Comparison of ENCODE assay signal across 8 cellular contexts in genomic region chr10:86710987-86711236, GRCh38. TPM values are rescaled to one million over a fixed set of nuclear protein-coding genes. Genes with fewer than 3 reads are reported as not detected.
DNase-seq lines count a peak whose midpoint lies in the region; ATAC-seq and TF ChIP-seq lines count a peak whose summit lies in the region.

No MANE protein-coding gene starts in this region.

- POLR2A ChIA-PET in activated naive CD8-positive, alpha-beta T cell treated with anti-CD3 and anti-CD28 coated beads, Interleukin-2, amount 10 ng/mL, durations not matched to agents 7 days and 5 days (lab: Charles Lee): interaction anchor here (1.1 to 2.1 kb wide), 6 partner anchors 10 to 169 kb away, joined by 3 to 11 read pairs (median 5); partner anchors contain the start of gene BMPR1A

- H3K27me3 ChIP-seq in H9 (ENCODE audit: insufficient read depth, low read length) (no peaks in the 10 kb centered on the region), mesendoderm (ENCODE audit: insufficient read depth, low read length, poor library complexity) (no peaks in the 10 kb centered on the region)

- H3K9ac ChIP-seq in H9 (ENCODE audit: extremely low read depth, insufficient read length, low read length) (no peak overlapping the region), mesendoderm (ENCODE audit: low read length) (peak overlapping the region; percentile 62)

- H4K20me1 ChIP-seq in H9 (ENCODE audit: control insufficient read depth, insufficient read depth, insufficient read length): no peaks in the 10 kb centered on the region

- H4K91ac ChIP-seq in H9 (ENCODE audit: insufficient read length, low read depth, low read length): no peak overlapping the region

- no peak overlapping the region for H2BK15ac ChIP-seq in H9 (ENCODE audit: low read depth, low read length)
- H2BK15ac ChIP-seq in mesendoderm (replicated peaks; ENCODE audit: low read depth): no peak overlapping the region

- TF ChIP-seq CTCF in 22Rv1 (IDR thresholded peaks at IDR 0.05) (no peak), H9 (conservative IDR thresholded peaks at IDR 0.05) (no peak)

- H3K36me3 ChIP-seq in mesendoderm (ENCODE audit: control insufficient read depth, insufficient read depth, low read length): no peaks in the 10 kb centered on the region

- ATAC-seq in activated naive CD8-positive, alpha-beta T cell treated with anti-CD3 and anti-CD28 coated beads, Interleukin-2, amount 10 ng/mL, durations not matched to agents 7 days and 5 days (ENCODE audit: low read depth): no peak

- DNase-seq in H9: no peak
- no peak for DNase-seq in activated naive CD8-positive, alpha-beta T cell treated with anti-CD3 and anti-CD28 coated beads, Interleukin-2, amount 10 ng/mL, durations not matched to agents 7 days and 5 days
- DNase-seq in mesendoderm: no peak
- no peak for DNase-seq in GDM1 (lab: John Stamatoyannopoulos, UW)
- DNase-seq in NCI-H2107 (lab: John Stamatoyannopoulos, UW): no peak
- DNase-seq in occipital lobe (lab: John Stamatoyannopoulos, UW): no peak
- no peak for DNase-seq in NCI-H1105 treated with DMSO at 0.1 percent for 48 hours (lab: John Stamatoyannopoulos, UW)

- H3K23ac ChIP-seq in H9 (ENCODE audit: insufficient read length, low read depth, low read length): no peak overlapping the region
- peak overlapping the region; percentile 95 for H3K23ac ChIP-seq in mesendoderm (ENCODE audit: low read length)

- no peak overlapping the region for H3K4me3 ChIP-seq in mesendoderm (ENCODE audit: low read length)

- peaks cover 44 to 45% of the 10 kb centered on the region in 2 experiments for H3K4me1 Mint-ChIP-seq in H9
- peaks cover 12% of the 10 kb centered on the region for H3K4me1 Mint-ChIP-seq in activated naive CD8-positive, alpha-beta T cell treated with anti-CD3 and anti-CD28 coated beads, Interleukin-2, amount 10 ng/mL, durations not matched to agents 7 days and 5 days

- H3K4me3 Mint-ChIP-seq in H9: peak overlapping the region; percentile 55 to 75
- peak overlapping the region; percentile 91 for H3K4me3 Mint-ChIP-seq in activated naive CD8-positive, alpha-beta T cell treated with anti-CD3 and anti-CD28 coated beads, Interleukin-2, amount 10 ng/mL, durations not matched to agents 7 days and 5 days

- no CpG with 5 or more reads among the region's 11 CpGs for WGBS in H9 (ENCODE audit: extremely low coverage, insufficient read length, low lambda C conversion rate)
- no CpG with 5 or more reads among the region's 11 CpGs for WGBS in mesendoderm (ENCODE audit: extremely low coverage, insufficient coverage, low lambda C conversion rate)

- peak overlapping the region; percentile 7 to 83 (median 19); a peak in 5 of 7 replicates for H3K27ac Mint-ChIP-seq in H9
- peak overlapping the region; percentile 95 for H3K27ac Mint-ChIP-seq in activated naive CD8-positive, alpha-beta T cell treated with anti-CD3 and anti-CD28 coated beads, Interleukin-2, amount 10 ng/mL, durations not matched to agents 7 days and 5 days

- H4K5ac ChIP-seq in H9 (ENCODE audit: insufficient read length, low read depth, low read length) (no peak overlapping the region), mesendoderm (ENCODE audit: low read length) (peak overlapping the region; percentile 59)

- H3K36me3 Mint-ChIP-seq in H9 (ENCODE audit: insufficient read depth in 1 of 3, low read depth in 3 of 3): no peaks in the 10 kb centered on the region
- H3K36me3 Mint-ChIP-seq in activated naive CD8-positive, alpha-beta T cell treated with anti-CD3 and anti-CD28 coated beads, Interleukin-2, amount 10 ng/mL, durations not matched to agents 7 days and 5 days: no peaks in the 10 kb centered on the region

- H3K4me2 ChIP-seq in H9 (ENCODE audit: insufficient read depth, insufficient read length, low read length) (no peak overlapping the region), mesendoderm (ENCODE audit: low read length) (peak overlapping the region; percentile 25)

- H3K27ac ChIP-seq in 22Rv1 (peak overlapping the region; percentile 89), H9 (ENCODE audit: insufficient read length, low read depth, low read length) (no peak overlapping the region), mesendoderm (ENCODE audit: low read depth, low read length) (peak overlapping the region; percentile 14)

- H3K27me3 Mint-ChIP-seq in H9 (ENCODE audit: low read depth): peaks cover 2% of the 10 kb centered on the region; the same call in 1 of the 2 replicates
- no peaks in the 10 kb centered on the region for H3K27me3 Mint-ChIP-seq in activated naive CD8-positive, alpha-beta T cell treated with anti-CD3 and anti-CD28 coated beads, Interleukin-2, amount 10 ng/mL, durations not matched to agents 7 days and 5 days

- no peaks in the 10 kb centered on the region for H3K79me2 ChIP-seq in H9 (ENCODE audit: insufficient read depth, low read length)
- no peaks in the 10 kb centered on the region for H3K79me2 ChIP-seq in mesendoderm (ENCODE audit: control insufficient read depth, insufficient read depth, low read length)

- H3K4ac ChIP-seq in H9 (ENCODE audit: low read depth, low read length) (no peak overlapping the region), mesendoderm (ENCODE audit: low read depth, low read length) (peak overlapping the region; percentile 56)

- H2BK20ac ChIP-seq in H9 (ENCODE audit: low read depth, low read length, poor library complexity, severe bottlenecking): no peak overlapping the region

- no peak overlapping the region for H2AFZ ChIP-seq in H9 (ENCODE audit: low read length)

- no peak overlapping the region for H2BK120ac ChIP-seq in H9 (ENCODE audit: low read depth, low read length, poor library complexity, severe bottlenecking)
- no peak overlapping the region for H2BK120ac ChIP-seq in mesendoderm (ENCODE audit: low read depth, low read length)

- no peak overlapping the region for H3K56ac ChIP-seq in H9 (ENCODE audit: insufficient read length, low read depth, low read length)
- peak overlapping the region; percentile 95 for H3K56ac ChIP-seq in mesendoderm (ENCODE audit: low read length)

- H3K18ac ChIP-seq in H9 (ENCODE audit: insufficient read length, low read depth, low read length) (no peak overlapping the region), mesendoderm (ENCODE audit: low read length) (peak overlapping the region; percentile 3)

- H3K4me1 ChIP-seq in H9 (ENCODE audit: insufficient read depth, low read length) (peaks cover 2% of the 10 kb centered on the region; the same call in 1 of the 2 replicates), mesendoderm (ENCODE audit: control insufficient read depth, low read depth, low read length) (peaks cover 13% of the 10 kb centered on the region)

- H3K79me1 ChIP-seq in H9 (ENCODE audit: insufficient read depth, low read depth, low read length, poor library complexity, severe bottlenecking) (no peaks in the 10 kb centered on the region), mesendoderm (ENCODE audit: low read length) (no peaks in the 10 kb centered on the region)

- peaks cover 8% of the 10 kb centered on the region for H3K23me2 ChIP-seq in H9 (ENCODE audit: insufficient read length, low read depth, low read length, poor library complexity, severe bottlenecking)

- peak overlapping the region; percentile 16 for H4K8ac ChIP-seq in H9 (replicated peaks; ENCODE audit: insufficient read length, low read depth, low read length)
- H4K8ac ChIP-seq in mesendoderm (ENCODE audit: low read depth, low read length): no peak overlapping the region

- no peak overlapping the region for H2BK5ac ChIP-seq in H9 (ENCODE audit: insufficient read length, low read length)
- peak overlapping the region; percentile 83 for H2BK5ac ChIP-seq in mesendoderm (ENCODE audit: low read length)

- H3K9me3 ChIP-seq in H9 (ENCODE audit: control insufficient read depth, low read depth, low read length): no peaks in the 10 kb centered on the region

- H3K14ac ChIP-seq in H9 (ENCODE audit: insufficient read depth, low read length): no peak overlapping the region; the same call in 1 of the 2 replicates

- H2AK5ac ChIP-seq in H9 (ENCODE audit: insufficient read length, low read length) (no peak overlapping the region), mesendoderm (ENCODE audit: low read length) (peak overlapping the region; percentile 93)

- H3T11ph ChIP-seq in H9 (ENCODE audit: low read length): no peak overlapping the region

- no peak overlapping the region for H2BK12ac ChIP-seq in H9 (ENCODE audit: insufficient read length, low read depth, low read length)

- H3K9me3 Mint-ChIP-seq in H9: no peaks in the 10 kb centered on the region; a peak in 1 of 5 replicates
- no peaks in the 10 kb centered on the region for H3K9me3 Mint-ChIP-seq in activated naive CD8-positive, alpha-beta T cell treated with anti-CD3 and anti-CD28 coated beads, Interleukin-2, amount 10 ng/mL, durations not matched to agents 7 days and 5 days

RNA-seq across cellular contexts. Expression of gene LDB3, which starts 42.6 kb away (rescaled TPM):
- total RNA-seq in H9 (2021) (0.17 and 0.18 TPM in 2 replicates), occipital lobe (0.16 TPM)
- not detected for total RNA-seq in activated naive CD8-positive, alpha-beta T cell treated with anti-CD3 and anti-CD28 coated beads, Interleukin-2, amount 10 ng/mL, durations not matched to agents 7 days and 5 days
- polyA plus RNA-seq in mesendoderm (2013, experiment 1 of 2): 0.51 TPM
- polyA plus RNA-seq in mesendoderm (2013, experiment 2 of 2): 0.59 TPM

RNA-seq across cellular contexts. Expression of gene BMPR1A, which starts 45.5 kb away (rescaled TPM):
- total RNA-seq in H9 (2021): 138 and 145 TPM in 2 replicates
- total RNA-seq in activated naive CD8-positive, alpha-beta T cell treated with anti-CD3 and anti-CD28 coated beads, Interleukin-2, amount 10 ng/mL, durations not matched to agents 7 days and 5 days: 10 to 100 TPM; 13.3 to 15.0 TPM
- 72.9 TPM for polyA plus RNA-seq in mesendoderm (2013, experiment 1 of 2)
- 74.8 TPM for polyA plus RNA-seq in mesendoderm (2013, experiment 2 of 2)
- 64.6 TPM for total RNA-seq in occipital lobe

RNA-seq across cellular contexts. Expression of gene OPN4, which starts 56.6 kb away (rescaled TPM):
- not detected in 2 replicates for total RNA-seq in H9 (2021)
- total RNA-seq in activated naive CD8-positive, alpha-beta T cell treated with anti-CD3 and anti-CD28 coated beads, Interleukin-2, amount 10 ng/mL, durations not matched to agents 7 days and 5 days: not detected
- not detected for polyA plus RNA-seq in mesendoderm (2013, experiment 1 of 2)
- not detected for polyA plus RNA-seq in mesendoderm (2013, experiment 2 of 2)
- total RNA-seq in occipital lobe: not detected
